Comparison of ENCODE assay signal across 8 cellular contexts in the genomic region with DNA sequence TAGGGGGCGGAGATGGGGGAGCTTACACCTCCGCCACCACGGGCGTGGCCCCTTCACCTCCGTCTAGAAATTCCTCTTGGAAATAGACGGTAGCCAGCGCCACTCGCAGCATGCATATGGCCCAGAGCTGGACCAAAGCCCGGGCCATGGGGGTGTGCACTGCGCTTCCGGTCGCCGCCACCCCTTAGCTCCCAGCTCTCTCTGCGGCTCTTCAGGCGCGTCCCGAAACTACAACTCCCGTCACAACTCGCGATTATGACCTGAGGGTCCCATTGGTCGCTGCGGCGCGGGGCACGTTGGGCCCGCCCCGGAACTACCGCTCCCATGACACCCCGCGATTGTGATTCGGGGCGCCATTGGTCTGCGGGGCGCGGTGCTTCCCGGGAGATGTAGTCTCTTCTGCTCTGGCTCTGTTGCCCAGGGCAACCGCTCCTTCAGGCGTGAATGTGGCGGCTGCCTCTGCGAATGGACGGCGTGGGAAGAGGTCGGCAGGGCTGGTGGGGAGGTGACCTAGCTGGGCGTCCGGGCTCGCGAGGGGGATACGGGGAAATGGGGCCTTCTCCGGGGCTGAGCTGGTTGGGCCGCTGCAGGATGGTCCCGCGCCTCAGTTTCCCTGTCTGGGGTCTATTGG. TPM values are rescaled to one million over a fixed set of nuclear protein-coding genes. Genes with fewer than 3 reads are reported as not detected.
DNase-seq lines count a peak whose midpoint lies in the region; ATAC-seq, FAIRE-seq and TF ChIP-seq lines count a peak whose summit lies in the region.

Gene C19orf44, plus strand, starts transcription at position 413 of the 631 bp plus-strand sequence. CDS start 4,399 bp downstream, outside the sequence.
A gene with protein sequence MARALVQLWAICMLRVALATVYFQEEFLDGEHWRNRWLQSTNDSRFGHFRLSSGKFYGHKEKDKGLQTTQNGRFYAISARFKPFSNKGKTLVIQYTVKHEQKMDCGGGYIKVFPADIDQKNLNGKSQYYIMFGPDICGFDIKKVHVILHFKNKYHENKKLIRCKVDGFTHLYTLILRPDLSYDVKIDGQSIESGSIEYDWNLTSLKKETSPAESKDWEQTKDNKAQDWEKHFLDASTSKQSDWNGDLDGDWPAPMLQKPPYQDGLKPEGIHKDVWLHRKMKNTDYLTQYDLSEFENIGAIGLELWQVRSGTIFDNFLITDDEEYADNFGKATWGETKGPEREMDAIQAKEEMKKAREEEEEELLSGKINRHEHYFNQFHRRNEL (minus strand): TSS at position 186 of the 631 bp plus-strand sequence. CDS start 38 bp downstream, at position 148.

- peak within 1 kb of the TSS; percentile 68 for H3K27ac ChIP-seq in RWPE1

- DNase-seq in ELF-1 (ENCODE audit: low read depth, low spot score) (peak; percentile 100), H54 (ENCODE audit: insufficient read length, low spot score) (peak; percentile 93), LoVo (ENCODE audit: low spot score) (peak; percentile 99), RWPE1 (ENCODE audit: low spot score) (peak; percentile 98), fibroblast of peridontal ligament (ENCODE audit: extremely low read depth) (peak; percentile 97), natural killer cell (peak; percentile 95)
- peak; percentile 95 for DNase-seq in activated T-helper 9 cell treated with anti-CD3 and anti-CD28 coated beads, Interleukin-2, amount 50 U/mL, for 16 hours (ENCODE audit: low read depth)
- DNase-seq in stimulated activated naive CD4-positive, alpha-beta T cell (lab: John Stamatoyannopoulos, UW): peak; percentile 90 to 97 (median 94)

- peak within 1 kb of the TSS; percentile 91 to 95 for H3K27ac Mint-ChIP-seq in natural killer cell

- H3K4me3 Mint-ChIP-seq in natural killer cell: peak within 1 kb of the TSS; percentile 98

- H3K36me3 Mint-ChIP-seq in natural killer cell: no peaks in the 10 kb centered on the region

- intact Hi-C loops in natural killer cell (cut with micrococcal nuclease): loop anchor here (1.0 kb wide), 2 partner anchors 46 to 47 kb away; partner anchors contain the start of gene CHERP

- peak; percentile 98 to 100 (median 98) for ATAC-seq in natural killer cell

- FAIRE-seq in H54 (lab: Jason Lieb, UNC): peak; percentile 74

- no peaks in the 10 kb centered on the region for H3K9me3 Mint-ChIP-seq in natural killer cell

- TF ChIP-seq POLR2A in H54 (IDR thresholded peaks at IDR 0.05; ENCODE audit: low read depth, low read length): peak; percentile 43; the same call in 1 of the 2 replicates

- no peaks in the 10 kb centered on the region for H3K27me3 Mint-ChIP-seq in natural killer cell (ENCODE audit: low read depth in 2 of 2)

- no peak for TF ChIP-seq CTCF in RWPE1 (conservative IDR thresholded peaks at IDR 0.05; ENCODE audit: low read depth)
- TF ChIP-seq CTCF in natural killer cell (IDR thresholded peaks at IDR 0.05): no peak

- POLR2A ChIA-PET in RWPE1 (lab: Yijun Ruan, JAX; ENCODE audit: low non-redundant PET): interaction anchor here (0.6 kb wide), 1 partner anchor 308 kb away, joined by 7 read pairs; no protein-coding TSS in a partner anchor

- CTCF ChIA-PET in RWPE1 (lab: Yijun Ruan, JAX): interaction anchor here (0.5 to 0.6 kb wide), 2 partner anchors 114 to 134 kb away, joined by 4 to 5 read pairs; no protein-coding TSS in a partner anchor

- H3K4me1 Mint-ChIP-seq in natural killer cell: peaks cover 9 to 12% of the 10 kb centered on the region in 2 donors

RNA-seq across cellular contexts. Expression of gene C19orf44, which starts in this region (rescaled TPM):
- total RNA-seq in natural killer cell: 1 to 10 TPM; 1.2 to 2.8 (median 1.4) TPM

RNA-seq across cellular contexts. Expression of the second gene that starts in this region (rescaled TPM):
- total RNA-seq in natural killer cell: not detected

Comparison
In these comparisons a context has a peak if more than half of its experiments do, and no peak if none do; other contexts are left out.
1. Peak in every context shown above with its lines: DNase-seq, ATAC-seq and H3K27ac ChIP-seq.